Comparison of ENCODE assay signal across 8 cellular contexts in the genomic region with DNA sequence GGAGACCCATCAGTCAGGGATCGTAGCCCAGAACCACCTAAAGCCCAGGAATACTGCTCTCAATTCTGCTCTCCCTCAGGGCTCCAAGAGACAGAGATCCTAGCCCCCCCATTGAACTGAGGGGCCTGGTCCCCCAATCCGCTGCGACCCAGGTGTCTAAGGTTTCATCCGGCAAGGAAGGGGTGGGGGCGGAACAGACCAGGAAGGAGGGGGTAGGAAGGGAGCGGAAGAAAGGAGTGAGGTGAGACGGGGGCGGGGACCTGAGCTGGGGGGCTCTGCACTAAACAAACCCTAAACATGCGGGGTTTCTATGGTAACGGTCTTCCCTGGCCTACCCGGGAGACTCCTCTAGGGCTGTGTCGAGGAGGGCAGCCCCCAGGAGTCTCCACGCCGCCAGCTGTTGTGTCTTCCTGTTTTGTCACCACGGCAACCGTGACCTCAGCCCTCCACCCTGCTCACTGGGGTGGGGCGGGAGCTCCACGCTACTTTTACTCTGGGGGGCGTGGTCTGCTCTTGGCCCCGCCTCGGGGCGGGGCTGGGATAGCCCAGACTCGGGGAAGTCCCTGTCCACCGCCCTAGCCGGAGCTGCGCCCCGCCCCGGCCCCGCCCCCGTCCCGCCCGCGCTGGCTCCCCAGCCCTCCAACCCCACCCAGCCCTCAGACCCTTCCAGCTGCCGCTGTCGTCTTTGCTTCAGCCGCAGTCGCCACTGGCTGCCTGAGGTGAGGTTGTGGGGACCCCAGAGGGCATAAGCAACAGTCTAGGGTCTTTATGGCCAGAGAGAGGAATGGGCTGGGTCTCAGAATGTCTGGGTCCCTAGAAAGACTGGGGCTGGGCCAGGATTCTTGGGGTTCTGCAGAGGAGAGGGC. TPM values are rescaled to one million over a fixed set of nuclear protein-coding genes. Genes with fewer than 3 reads are reported as not detected.
A peak's percentile ranks its signal among the peaks of the same experiment; 100 is the strongest.
DNase-seq lines count a peak whose midpoint lies in the region; ATAC-seq and TF ChIP-seq lines count a peak whose summit lies in the region.

A gene with protein sequence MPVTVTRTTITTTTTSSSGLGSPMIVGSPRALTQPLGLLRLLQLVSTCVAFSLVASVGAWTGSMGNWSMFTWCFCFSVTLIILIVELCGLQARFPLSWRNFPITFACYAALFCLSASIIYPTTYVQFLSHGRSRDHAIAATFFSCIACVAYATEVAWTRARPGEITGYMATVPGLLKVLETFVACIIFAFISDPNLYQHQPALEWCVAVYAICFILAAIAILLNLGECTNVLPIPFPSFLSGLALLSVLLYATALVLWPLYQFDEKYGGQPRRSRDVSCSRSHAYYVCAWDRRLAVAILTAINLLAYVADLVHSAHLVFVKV (plus strand): TSS at position 659 of the 866 bp plus-strand sequence. CDS start 5,647 bp downstream, outside the sequence.

- peak; percentile 59 for ATAC-seq in HG02588 (IDR thresholded peaks at IDR 0.05; ENCODE audit: unreplicated experiment)

- H3K4me3 ChIP-seq in cardiac fibroblast (replicated peaks in 1 of 2; ENCODE audit: low read depth in 2 of 2, low read length in 2 of 2) = peak within 1 kb of the TSS; percentile 88 to 97
- H3K4me3 ChIP-seq in skeletal muscle tissue (ENCODE audit: low read length in 3 of 3) = peak within 1 kb of the TSS; percentile 74 to 88 (median 78)

- peak within 1 kb of the TSS; percentile 76 to 91 (median 82) for H3K9ac ChIP-seq in skeletal muscle tissue (ENCODE audit: low read depth in 1 of 3, low read length in 3 of 3)

- peaks cover 0 to 22% (median 4%) of the 10 kb centered on the region in 3 donors for H3K27me3 ChIP-seq in skeletal muscle tissue (ENCODE audit: control insufficient read depth in 3 of 3, insufficient read depth in 3 of 3, low read length in 3 of 3)

- H3K36me3 ChIP-seq in skeletal muscle tissue (ENCODE audit: control insufficient read depth in 3 of 3, insufficient read depth in 3 of 3, low read length in 3 of 3) = peaks cover 0 to 8% (median 0%) of the 10 kb centered on the region in 3 donors

- peak within 1 kb of the TSS; percentile 90 for H3K27ac ChIP-seq in skeletal muscle tissue (ENCODE audit: low read depth, low read length)

- H3K9me3 ChIP-seq in skeletal muscle tissue (ENCODE audit: control insufficient read depth in 3 of 3, low read length in 3 of 3) = no peaks in the 10 kb centered on the region

- DNase-seq in NCI-H1092 treated with DMSO at 0.1 percent for 48 hours (lab: John Stamatoyannopoulos, UW) (peak; percentile 69), cardiac fibroblast (ENCODE audit: low read depth in 2 of 2) (peak; percentile 99), iPS-NIHi11 (ENCODE audit: low spot score) (peak; percentile 89), NCI-H2081 treated with DMSO at 0.1 percent for 48 hours (lab: John Stamatoyannopoulos, UW) (no peak)
- DNase-seq in activated CD4-positive, CD25-positive, alpha-beta regulatory T cell (lab: John Stamatoyannopoulos, UW) = peak; percentile 97 to 99 (median 98)

- peaks cover 7 to 15% (median 10%) of the 10 kb centered on the region in 3 donors for H3K4me1 ChIP-seq in skeletal muscle tissue (ENCODE audit: control insufficient read depth in 3 of 3, insufficient read depth in 3 of 3, low read length in 3 of 3)

- TF ChIP-seq POLR2A in GM10847 (IDR thresholded peaks at IDR 0.05; ENCODE audit: extremely low read depth, insufficient read length) = peak; percentile 41

- TF ChIP-seq CTCF in cardiac fibroblast (IDR thresholded peaks at IDR 0.05; ENCODE audit: low read depth, low read length) = no peak

RNA-seq across cellular contexts. Expression of the gene that starts here (rescaled TPM):
- 20.9 TPM for total RNA-seq in skeletal muscle tissue
